ENCODE assay signal across 2 cellular contexts in the genomic region with DNA sequence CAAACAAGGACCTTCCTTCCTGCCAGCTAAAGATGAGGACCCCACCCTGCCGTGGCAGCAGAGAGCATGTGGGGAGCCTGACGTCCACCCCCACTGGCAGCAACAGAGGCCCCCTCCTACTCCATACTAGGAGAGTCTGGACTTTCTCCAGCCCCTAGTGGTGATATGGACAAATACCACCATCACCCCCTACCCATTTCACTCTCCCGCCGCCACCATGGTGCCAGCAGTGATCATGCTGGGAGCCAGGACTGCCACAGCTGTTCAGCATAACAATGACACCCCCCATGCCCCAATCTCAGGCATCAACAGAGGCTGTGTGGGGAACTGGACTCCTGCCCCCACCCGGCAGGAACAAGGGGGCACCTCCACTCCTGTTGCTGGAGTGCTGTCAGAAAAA.
TF ChIP-seq lines count a peak whose summit lies in the region.

No MANE protein-coding gene starts in this region.

TF ChIP-seq in HCT116, 20 proteins besides CTCF, POLR2A, EP300 and RAD21:
- TF ChIP-seq, protein P1, sequence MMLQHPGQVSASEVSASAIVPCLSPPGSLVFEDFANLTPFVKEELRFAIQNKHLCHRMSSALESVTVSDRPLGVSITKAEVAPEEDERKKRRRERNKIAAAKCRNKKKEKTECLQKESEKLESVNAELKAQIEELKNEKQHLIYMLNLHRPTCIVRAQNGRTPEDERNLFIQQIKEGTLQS (IDR thresholded peaks at IDR 0.05), result no peak
- TF ChIP-seq, protein P2, sequence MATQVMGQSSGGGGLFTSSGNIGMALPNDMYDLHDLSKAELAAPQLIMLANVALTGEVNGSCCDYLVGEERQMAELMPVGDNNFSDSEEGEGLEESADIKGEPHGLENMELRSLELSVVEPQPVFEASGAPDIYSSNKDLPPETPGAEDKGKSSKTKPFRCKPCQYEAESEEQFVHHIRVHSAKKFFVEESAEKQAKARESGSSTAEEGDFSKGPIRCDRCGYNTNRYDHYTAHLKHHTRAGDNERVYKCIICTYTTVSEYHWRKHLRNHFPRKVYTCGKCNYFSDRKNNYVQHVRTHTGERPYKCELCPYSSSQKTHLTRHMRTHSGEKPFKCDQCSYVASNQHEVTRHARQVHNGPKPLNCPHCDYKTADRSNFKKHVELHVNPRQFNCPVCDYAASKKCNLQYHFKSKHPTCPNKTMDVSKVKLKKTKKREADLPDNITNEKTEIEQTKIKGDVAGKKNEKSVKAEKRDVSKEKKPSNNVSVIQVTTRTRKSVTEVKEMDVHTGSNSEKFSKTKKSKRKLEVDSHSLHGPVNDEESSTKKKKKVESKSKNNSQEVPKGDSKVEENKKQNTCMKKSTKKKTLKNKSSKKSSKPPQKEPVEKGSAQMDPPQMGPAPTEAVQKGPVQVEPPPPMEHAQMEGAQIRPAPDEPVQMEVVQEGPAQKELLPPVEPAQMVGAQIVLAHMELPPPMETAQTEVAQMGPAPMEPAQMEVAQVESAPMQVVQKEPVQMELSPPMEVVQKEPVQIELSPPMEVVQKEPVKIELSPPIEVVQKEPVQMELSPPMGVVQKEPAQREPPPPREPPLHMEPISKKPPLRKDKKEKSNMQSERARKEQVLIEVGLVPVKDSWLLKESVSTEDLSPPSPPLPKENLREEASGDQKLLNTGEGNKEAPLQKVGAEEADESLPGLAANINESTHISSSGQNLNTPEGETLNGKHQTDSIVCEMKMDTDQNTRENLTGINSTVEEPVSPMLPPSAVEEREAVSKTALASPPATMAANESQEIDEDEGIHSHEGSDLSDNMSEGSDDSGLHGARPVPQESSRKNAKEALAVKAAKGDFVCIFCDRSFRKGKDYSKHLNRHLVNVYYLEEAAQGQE (IDR thresholded peaks at IDR 0.05; ENCODE audit: low read depth), result no peak
- TF ChIP-seq, protein P3, sequence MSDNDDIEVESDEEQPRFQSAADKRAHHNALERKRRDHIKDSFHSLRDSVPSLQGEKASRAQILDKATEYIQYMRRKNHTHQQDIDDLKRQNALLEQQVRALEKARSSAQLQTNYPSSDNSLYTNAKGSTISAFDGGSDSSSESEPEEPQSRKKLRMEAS (IDR thresholded peaks at IDR 0.05), result no peak
- TF ChIP-seq TCF7L2 (IDR thresholded peaks at IDR 0.05; ENCODE audit: borderline replicate concordance, extremely low read depth, insufficient read depth, insufficient read length), result no peak
- TF ChIP-seq CEBPB (IDR thresholded peaks at IDR 0.05; ENCODE audit: low read depth), result no peak
- no peak for TF ChIP-seq CBX3 (IDR thresholded peaks at IDR 0.05; ENCODE audit: low read depth)
- no peak for TF ChIP-seq ZNF274 (IDR thresholded peaks at IDR 0.05; ENCODE audit: low read depth, low read length)
- no peak for TF ChIP-seq ZFX (IDR thresholded peaks at IDR 0.05)
- no peak for TF ChIP-seq EGR1 (IDR thresholded peaks at IDR 0.05; ENCODE audit: low read depth)
- no peak for TF ChIP-seq POLR2AphosphoS5 (IDR thresholded peaks at IDR 0.05; ENCODE audit: low read depth, low read length)
- TF ChIP-seq ELF1 (IDR thresholded peaks at IDR 0.05; ENCODE audit: borderline replicate concordance, low read depth), result no peak
- no peak for TF ChIP-seq EZH2phosphoT487 (IDR thresholded peaks at IDR 0.05; ENCODE audit: borderline replicate concordance)
- TF ChIP-seq JUND (IDR thresholded peaks at IDR 0.05), result no peak
- TF ChIP-seq YY1 (IDR thresholded peaks at IDR 0.05; ENCODE audit: extremely low read depth, insufficient replicate concordance, low read depth, low read length), result no peak
- TF ChIP-seq SP1 (IDR thresholded peaks at IDR 0.05; ENCODE audit: low read depth), result no peak

TF ChIP-seq in K562, 482 proteins besides CTCF, POLR2A, EP300 and RAD21:
- TF ChIP-seq SRSF1 (IDR thresholded peaks at IDR 0.05; ENCODE audit: low read depth, low read length), result no peak
- TF ChIP-seq, protein P4, sequence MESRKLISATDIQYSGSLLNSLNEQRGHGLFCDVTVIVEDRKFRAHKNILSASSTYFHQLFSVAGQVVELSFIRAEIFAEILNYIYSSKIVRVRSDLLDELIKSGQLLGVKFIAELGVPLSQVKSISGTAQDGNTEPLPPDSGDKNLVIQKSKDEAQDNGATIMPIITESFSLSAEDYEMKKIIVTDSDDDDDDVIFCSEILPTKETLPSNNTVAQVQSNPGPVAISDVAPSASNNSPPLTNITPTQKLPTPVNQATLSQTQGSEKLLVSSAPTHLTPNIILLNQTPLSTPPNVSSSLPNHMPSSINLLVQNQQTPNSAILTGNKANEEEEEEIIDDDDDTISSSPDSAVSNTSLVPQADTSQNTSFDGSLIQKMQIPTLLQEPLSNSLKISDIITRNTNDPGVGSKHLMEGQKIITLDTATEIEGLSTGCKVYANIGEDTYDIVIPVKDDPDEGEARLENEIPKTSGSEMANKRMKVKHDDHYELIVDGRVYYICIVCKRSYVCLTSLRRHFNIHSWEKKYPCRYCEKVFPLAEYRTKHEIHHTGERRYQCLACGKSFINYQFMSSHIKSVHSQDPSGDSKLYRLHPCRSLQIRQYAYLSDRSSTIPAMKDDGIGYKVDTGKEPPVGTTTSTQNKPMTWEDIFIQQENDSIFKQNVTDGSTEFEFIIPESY (CRISPR knock-in tag; IDR thresholded peaks at IDR 0.05), result no peak
- TF ChIP-seq HCFC1 (IDR thresholded peaks at IDR 0.05; ENCODE audit: low read depth, low read length), result no peak
- TF ChIP-seq ZC3H8 (IDR thresholded peaks at IDR 0.05), result no peak
- no peak for TF ChIP-seq ZNF24 (IDR thresholded peaks at IDR 0.05)
- no peak for TF ChIP-seq JUN (IDR thresholded peaks at IDR 0.05; ENCODE audit: borderline replicate concordance, low read depth, low read length)
- TF ChIP-seq JUN (CRISPR knock-in tag; IDR thresholded peaks at IDR 0.05; ENCODE audit: borderline replicate concordance), result no peak
- TF ChIP-seq SIX5 (IDR thresholded peaks at IDR 0.05; ENCODE audit: borderline replicate concordance in 1 of 2, insufficient read depth in 1 of 2, low read depth in 1 of 2, low read length in 2 of 2), result no peak
